ENCODE assay signal across 10 cellular contexts in genomic region chr18:41982942-41983660, GRCh38. TPM values are rescaled to one million over a fixed set of nuclear protein-coding genes. Genes with fewer than 3 reads are reported as not detected.
DNase-seq lines count a peak whose midpoint lies in the region; ATAC-seq and TF ChIP-seq lines count a peak whose summit lies in the region.
"Had no signal": no experiment of that assay in that cellular context is flagged by ENCODE, and none has a peak within 500 bp of the region (broad histone marks: within the 10 kb centered on the region; RNA-seq: fewer than 3 reads in every experiment).

No MANE protein-coding gene starts in this region.

- WGBS in heart right ventricle, 2 donors: 86 to 95% methylated on average over 2 of the region's 2 CpGs
- 95 to 97% (median 96%) methylated on average over 2 of the region's 2 CpGs for WGBS in psoas muscle, 3 donors

- no peaks in the 10 kb centered on the region for H3K27me3 Mint-ChIP-seq in activated naive CD8-positive, alpha-beta T cell treated with anti-CD3 and anti-CD28 coated beads, Interleukin-2, amount 10 ng/mL, durations not matched to agents 7 days and 5 days

- POLR2A ChIA-PET in activated naive CD8-positive, alpha-beta T cell treated with anti-CD3 and anti-CD28 coated beads, Interleukin-2, amount 10 ng/mL, durations not matched to agents 7 days and 5 days (lab: Charles Lee): interaction anchor here (1.2 kb wide), 1 partner anchor 28 kb away, joined by 3 read pairs; the partner anchor contains the start of gene PIK3C3

- no peaks in the 10 kb centered on the region for H3K9me3 ChIP-seq in heart right ventricle
- no peaks in the 10 kb centered on the region for H3K9me3 ChIP-seq in psoas muscle
- H3K9me3 ChIP-seq: upper lobe of right lung had no signal

- H3K27ac Mint-ChIP-seq in activated naive CD8-positive, alpha-beta T cell treated with anti-CD3 and anti-CD28 coated beads, Interleukin-2, amount 10 ng/mL, durations not matched to agents 7 days and 5 days: no peak overlapping the region

- intact Hi-C loops in heart right ventricle (cut with DNase I): no loop called here
- intact Hi-C loops in psoas muscle (cut with DNase I): no loop called here

- H3K36me3 ChIP-seq in heart right ventricle (peaks cover 0 to 38% (median 0%) of the 10 kb centered on the region in 9 donors), psoas muscle (ENCODE audit: insufficient read depth in 1 of 2, low read depth in 1 of 2) (peaks cover 0 to 2% of the 10 kb centered on the region in 2 donors)

- no peak for DNase-seq in activated naive CD8-positive, alpha-beta T cell treated with anti-CD3 and anti-CD28 coated beads, Interleukin-2, amount 10 ng/mL, durations not matched to agents 7 days and 5 days
- DNase-seq in heart right ventricle (no peak), coronary artery (ENCODE audit: low spot score) (no peak), NCI-H446 (lab: John Stamatoyannopoulos, UW) (no peak), psoas muscle (no peak)
- DNase-seq: endodermal cell, upper lobe of right lung had no signal

- ATAC-seq in GM18511 (IDR thresholded peaks at IDR 0.05; ENCODE audit: unreplicated experiment) (peak; percentile 97), GM21381 (IDR thresholded peaks at IDR 0.05; ENCODE audit: unreplicated experiment) (peak; percentile 96), HG03139 (IDR thresholded peaks at IDR 0.05; ENCODE audit: unreplicated experiment) (peak; percentile 90), heart right ventricle (no peak), psoas muscle (no peak)
- ATAC-seq in activated naive CD8-positive, alpha-beta T cell treated with anti-CD3 and anti-CD28 coated beads, Interleukin-2, amount 10 ng/mL, durations not matched to agents 7 days and 5 days (ENCODE audit: low read depth): peak; percentile 54
- ATAC-seq: upper lobe of right lung had no signal

- H3K36me3 Mint-ChIP-seq in activated naive CD8-positive, alpha-beta T cell treated with anti-CD3 and anti-CD28 coated beads, Interleukin-2, amount 10 ng/mL, durations not matched to agents 7 days and 5 days: peaks cover 12% of the 10 kb centered on the region

- no peaks in the 10 kb centered on the region for H3K9me3 Mint-ChIP-seq in activated naive CD8-positive, alpha-beta T cell treated with anti-CD3 and anti-CD28 coated beads, Interleukin-2, amount 10 ng/mL, durations not matched to agents 7 days and 5 days
- H3K9me3 Mint-ChIP-seq: endodermal cell had no signal

- TF ChIP-seq CTCF in heart right ventricle (IDR thresholded peaks at IDR 0.05) (no peak), coronary artery (IDR thresholded peaks at IDR 0.05) (no peak), psoas muscle (IDR thresholded peaks at IDR 0.05) (no peak)

- H3K4me1 ChIP-seq in heart right ventricle (peaks cover 0 to 6% (median 0%) of the 10 kb centered on the region in 9 donors), psoas muscle (no peaks in the 10 kb centered on the region)
- H3K4me1 ChIP-seq: upper lobe of right lung had no signal

- H3K4me1 Mint-ChIP-seq in activated naive CD8-positive, alpha-beta T cell treated with anti-CD3 and anti-CD28 coated beads, Interleukin-2, amount 10 ng/mL, durations not matched to agents 7 days and 5 days: peaks cover 10% of the 10 kb centered on the region
- H3K4me1 Mint-ChIP-seq: endodermal cell had no signal

- H3K27ac ChIP-seq in heart right ventricle (no peak overlapping the region), coronary artery (no peak overlapping the region), psoas muscle (no peak overlapping the region)
- H3K27ac ChIP-seq: upper lobe of right lung had no signal

- H3K4me3 ChIP-seq in heart right ventricle: no peak overlapping the region
- H3K4me3 ChIP-seq in coronary artery: no peak overlapping the region
- no peak overlapping the region for H3K4me3 ChIP-seq in psoas muscle
- H3K4me3 ChIP-seq: upper lobe of right lung had no signal

- H3K27me3 ChIP-seq in heart right ventricle (no peaks in the 10 kb centered on the region), psoas muscle (ENCODE audit: insufficient read depth in 3 of 3, low read length in 2 of 3) (no peaks in the 10 kb centered on the region)
- H3K27me3 ChIP-seq: upper lobe of right lung had no signal

- no peak overlapping the region for H3K4me3 Mint-ChIP-seq in activated naive CD8-positive, alpha-beta T cell treated with anti-CD3 and anti-CD28 coated beads, Interleukin-2, amount 10 ng/mL, durations not matched to agents 7 days and 5 days
- H3K4me3 Mint-ChIP-seq: endodermal cell had no signal

RNA-seq across cellular contexts. Expression of gene PIK3C3, which starts 28.1 kb away (rescaled TPM):
- 10 to 100 TPM; 51.7 to 65.8 TPM for total RNA-seq in activated naive CD8-positive, alpha-beta T cell treated with anti-CD3 and anti-CD28 coated beads, Interleukin-2, amount 10 ng/mL, durations not matched to agents 7 days and 5 days
- total RNA-seq in heart right ventricle (10 to 100 TPM; 20.8 to 41.4 (median 33.0) TPM), psoas muscle (10 to 100 TPM; 30.8 to 36.2 (median 32.2) TPM)
- polyA plus RNA-seq in heart right ventricle (10 to 100 TPM; 21.1 to 21.2 TPM), psoas muscle (10 to 100 TPM; 19.1 to 39.7 (median 23.9) TPM)

Comparison
In these comparisons a context has a peak if more than half of its experiments do, and no peak if none do; other contexts are left out.
1. ATAC-seq: peak in GM18511 (single experiment), GM21381 (single experiment), HG03139 (single experiment) and activated naive CD8-positive, alpha-beta T cell treated with anti-CD3 and anti-CD28 coated beads, Interleukin-2, amount 10 ng/mL, durations not matched to agents 7 days and 5 days (single experiment); none in heart right ventricle (0 of 8) and psoas muscle (0 of 4).